1 cellular context compared by ENCODE assay signal in genomic region chr5:173595826-173596225, GRCh38.
TF ChIP-seq lines count a peak whose summit lies in the region.

No MANE protein-coding gene starts in this region.

TF ChIP-seq in H1, 55 proteins besides CTCF, POLR2A, EP300 and RAD21:
- TF ChIP-seq MAFK (IDR thresholded peaks at IDR 0.05; ENCODE audit: low read depth, low read length) (no peak), JUND (IDR thresholded peaks at IDR 0.05; ENCODE audit: low read length) (no peak)
